Comparison of ENCODE assay signal across 33 cellular contexts in the genomic region with DNA sequence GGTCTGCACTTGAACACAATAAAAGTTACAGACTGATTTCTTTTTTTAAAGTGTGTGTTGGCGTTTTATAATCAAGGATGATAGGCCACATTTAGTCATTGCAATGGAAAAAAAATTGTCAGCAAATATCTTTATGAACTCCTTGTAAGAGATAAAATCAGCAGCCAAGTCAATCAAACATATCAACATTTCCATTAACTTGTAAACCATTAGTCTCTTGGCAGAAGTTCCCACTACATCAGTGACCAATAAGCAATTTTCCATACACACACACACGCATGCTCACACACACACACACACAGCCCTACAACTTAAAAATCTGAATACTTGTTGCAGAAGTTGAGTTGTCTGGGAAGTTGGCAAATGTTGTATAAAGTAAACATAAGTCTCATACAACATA.
"Had no signal": no experiment of that assay in that cellular context is flagged by ENCODE, and none has a peak within 500 bp of the region (broad histone marks: within the 10 kb centered on the region; RNA-seq: fewer than 3 reads in every experiment).

No MANE protein-coding gene starts in this region.

- H3K4me1 ChIP-seq: adrenal gland, body of pancreas, breast epithelium, colonic mucosa had no signal

- ATAC-seq: activated CD4-positive, alpha-beta T cell treated with anti-CD3 and anti-CD28 coated beads for 36 hours; activated CD4-positive, CD25-positive, alpha-beta regulatory T cell treated with anti-CD3 and anti-CD28 coated beads, Interleukin-2, amount 50 U/mL, for 24 hours; activated CD8-positive, alpha-beta memory T cell treated with anti-CD3 and anti-CD28 coated beads, Interleukin-2, amount 10 ng/mL, durations not matched to agents 7 days and 5 days; activated CD8-positive, alpha-beta T cell treated with anti-CD3 and anti-CD28 coated beads, Interleukin-2, amount 10 ng/mL, durations not matched to agents 7 days and 5 days; activated naive CD4-positive, alpha-beta T cell treated with anti-CD3 and anti-CD28 coated beads, Interleukin-2, amount 50 U/mL, for 72 hours; body of pancreas; WTC11 had no signal

- H3K27ac ChIP-seq: adrenal gland, body of pancreas, brain microvascular endothelial cell, breast epithelium, colonic mucosa, WERI-Rb-1 had no signal

- H3K36me3 ChIP-seq: adrenal gland, brain microvascular endothelial cell, breast epithelium, colonic mucosa, WERI-Rb-1 had no signal

- H3K4me3 ChIP-seq: adrenal gland, body of pancreas, breast epithelium, colonic mucosa had no signal

- H3K27me3 ChIP-seq: adrenal gland, body of pancreas, brain microvascular endothelial cell, breast epithelium, colonic mucosa had no signal

- DNase-seq: activated CD4-positive, alpha-beta memory T cell treated with anti-CD3 and anti-CD28 coated beads, Interleukin-2, amount 10 ng/mL, durations not matched to agents 7 days and 5 days; activated CD4-positive, alpha-beta T cell treated with anti-CD3 and anti-CD28 coated beads for 1 hour; activated CD4-positive, alpha-beta T cell treated with anti-CD3 and anti-CD28 coated beads for 36 hours; activated CD4-positive, alpha-beta T cell treated with anti-CD3 and anti-CD28 coated beads for 48 hours; activated CD4-positive, alpha-beta T cell treated with anti-CD3 and anti-CD28 coated beads, Interleukin-2, amount 10 ng/mL, durations not matched to agents 7 days and 5 days; activated CD4-positive, alpha-beta T cell treated with anti-CD3 and anti-CD28 coated beads, Interleukin-2, amount 50 U/mL, for 48 hours; activated CD4-positive, CD25-positive, alpha-beta regulatory T cell; activated CD8-positive, alpha-beta memory T cell treated with anti-CD3 and anti-CD28 coated beads for 24 hours; activated CD8-positive, alpha-beta memory T cell treated with anti-CD3 and anti-CD28 coated beads, Interleukin-2, amount 10 ng/mL, durations not matched to agents 7 days and 5 days; activated CD8-positive, alpha-beta memory T cell treated with anti-CD3 and anti-CD28 coated beads, Interleukin-2, amount 50 U/mL, for 48 hours; activated CD8-positive, alpha-beta T cell treated with anti-CD3 and anti-CD28 coated beads, Interleukin-2, amount 10 ng/mL, durations not matched to agents 7 days and 5 days; activated effector memory CD4-positive, alpha-beta T cell treated with anti-CD3 and anti-CD28 coated beads, Interleukin-2, amount 50 U/mL, for 16 hours; activated gamma-delta T cell treated with Interleukin-2 at 50 U/mL for 16 hours; activated naive CD4-positive, alpha-beta T cell; activated naive CD4-positive, alpha-beta T cell treated with anti-CD3 and anti-CD28 coated beads for 36 hours; activated naive CD4-positive, alpha-beta T cell treated with anti-CD3 and anti-CD28 coated beads, Interleukin-2, amount 50 U/mL, for 16 hours; activated naive CD8-positive, alpha-beta T cell treated with anti-CD3 and anti-CD28 coated beads for 36 hours; activated T-cell treated with anti-CD3 and anti-CD28 coated beads, Interleukin-2, amount 50 U/mL, for 24 hours; activated T-cell treated with anti-CD3 and anti-CD28 coated beads, Interleukin-2, amount 50 U/mL, for 48 hours; adrenal gland; amniotic stem cell; aorta; body of pancreas; brain microvascular endothelial cell; cerebellar nuclear complex; colonic mucosa; T-helper 2 cell; T-helper 9 cell; WERI-Rb-1 had no signal

- H3K9me3 ChIP-seq: adrenal gland, body of pancreas, breast epithelium, colonic mucosa had no signal
